ENCODE assay signal across 18 cellular contexts in the genomic region with DNA sequence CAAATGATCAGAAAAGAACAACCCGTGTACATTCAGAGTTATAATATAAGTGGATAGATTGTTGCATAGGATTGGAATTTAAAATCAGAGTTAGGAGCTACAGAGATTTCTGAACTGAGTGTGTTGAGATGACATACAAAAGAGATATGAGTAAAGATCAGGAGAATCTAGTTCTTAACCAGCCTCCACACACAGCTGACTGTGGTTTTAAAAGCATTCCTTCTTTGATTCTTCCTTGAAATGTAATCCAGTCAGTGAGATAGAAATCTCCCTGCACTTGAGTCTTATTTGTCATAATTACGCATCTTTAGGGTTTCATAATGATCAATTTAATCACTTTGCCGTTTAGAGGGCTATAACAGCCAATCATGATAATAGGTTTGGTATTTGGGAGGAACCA.
A peak's percentile ranks its signal among the peaks of the same experiment; 100 is the strongest.
DNase-seq lines count a peak whose midpoint lies in the region; ATAC-seq, FAIRE-seq and TF ChIP-seq lines count a peak whose summit lies in the region.
"Had no signal": no experiment of that assay in that cellular context is flagged by ENCODE, and none has a peak within 500 bp of the region (broad histone marks: within the 10 kb centered on the region; RNA-seq: fewer than 3 reads in every experiment).

No MANE protein-coding gene starts in this region.

- H3K4ac ChIP-seq in mesenchymal stem cell (ENCODE audit: low read depth in 1 of 2, low read length in 2 of 2) = no peak overlapping the region

- H3K4me3 ChIP-seq in K562 (no peak overlapping the region), mesenchymal stem cell (ENCODE audit: insufficient read depth in 1 of 2, low read depth in 1 of 2, low read length in 2 of 2) (no peak overlapping the region), psoas muscle (no peak overlapping the region)
- H3K4me3 ChIP-seq: right atrium auricular region, tibial artery had no signal

- no peak for TF ChIP-seq RAD21 in K562 (CRISPR knock-in tag; conservative IDR thresholded peaks at IDR 0.05 in 1 of 2, IDR thresholded peaks at IDR 0.05 in 1 of 2)

- POLR2A ChIA-PET in K562 (lab: Yijun Ruan, JAX) = no interaction called here

- H2BK120ac ChIP-seq in mesenchymal stem cell (ENCODE audit: low read depth, low read length) = no peak overlapping the region

- no peak overlapping the region for H4K8ac ChIP-seq in mesenchymal stem cell (ENCODE audit: low read length)

- H2BK12ac ChIP-seq in mesenchymal stem cell (ENCODE audit: low read length in 2 of 2) = no peak overlapping the region

- CTCF ChIA-PET in K562 (lab: Yijun Ruan, JAX; ENCODE audit: low intra/inter-chr PET ratio) = no interaction called here

- no peak overlapping the region for H3K9ac ChIP-seq in K562 (ENCODE audit: insufficient read depth in 1 of 2, low read depth in 2 of 2, low read length in 2 of 2)
- H3K9ac ChIP-seq in mesenchymal stem cell (ENCODE audit: low read length) = peak overlapping the region; percentile 48

- no peak for TF ChIP-seq POLR2A in K562 (conservative IDR thresholded peaks at IDR 0.05)

- no peak overlapping the region for H3K27ac ChIP-seq in K562 (ENCODE audit: extremely low read depth, low read depth, low read length)
- peak overlapping the region; percentile 79 for H3K27ac ChIP-seq in mesenchymal stem cell (ENCODE audit: low read length, poor library complexity, severe bottlenecking)
- H3K27ac ChIP-seq in psoas muscle = no peak overlapping the region
- H3K27ac ChIP-seq: right atrium auricular region, tibial artery had no signal

- DNase-seq in EH (ENCODE audit: low read depth) (peak; percentile 86), NCI-H1105 (lab: John Stamatoyannopoulos, UW) (peak; percentile 30), K562 (ENCODE audit: extremely low read depth in 1 of 4, low spot score in 3 of 4) (no peak), mesenchymal stem cell (peak; percentile 79), NCI-H446 (lab: John Stamatoyannopoulos, UW) (no peak), psoas muscle (no peak)
- DNase-seq: activated CD8-positive, alpha-beta memory T cell treated with anti-CD3 and anti-CD28 coated beads, Interleukin-2, amount 10 ng/mL, durations not matched to agents 7 days and 5 days; activated naive CD4-positive, alpha-beta T cell treated with Interleukin-2 at 50 U/mL for 16 hours; central memory CD4-positive, alpha-beta T cell; hypothalamus; left ventricle myocardium superior; NCI-H446 treated with DMSO at 0.1 percent for 48 hours; PC-3; tibial artery had no signal

- whole genome bisulfite sequencing in K562 (ENCODE audit: insufficient coverage, low coverage, missing lambda C conversion rate) = 42% methylated on average over 3 of the region's 3 CpGs
- 50% methylated on average over 2 of the region's 3 CpGs for WGBS in mesenchymal stem cell
- 68 to 82% (median 80%) methylated on average over 3 of the region's 3 CpGs for WGBS in psoas muscle, 3 donors

- TF ChIP-seq CTCF in K562 (IDR thresholded peaks at IDR 0.05 in 2 of 3, conservative IDR thresholded peaks at IDR 0.05 in 1 of 3; ENCODE audit: insufficient read depth in 2 of 3, low read depth in 1 of 3, low read length in 3 of 3) (no peak), psoas muscle (IDR thresholded peaks at IDR 0.05) (no peak)

- no peak overlapping the region for H3K14ac ChIP-seq in mesenchymal stem cell (ENCODE audit: low read length in 2 of 2)

- no peak overlapping the region for H2AK5ac ChIP-seq in mesenchymal stem cell (ENCODE audit: low read length, severe bottlenecking)

- H3K27me3 ChIP-seq in K562 (ENCODE audit: control insufficient read depth in 2 of 2, insufficient read depth in 2 of 2, low read length in 2 of 2) (no peaks in the 10 kb centered on the region), mesenchymal stem cell (ENCODE audit: control insufficient read depth in 1 of 2, insufficient read depth in 1 of 2, low read length in 2 of 2) (no peaks in the 10 kb centered on the region), psoas muscle (ENCODE audit: insufficient read depth in 3 of 3, low read length in 2 of 3) (no peaks in the 10 kb centered on the region)
- H3K27me3 ChIP-seq: right atrium auricular region, tibial artery had no signal

- ATAC-seq in K562 = no peak
- no peak for ATAC-seq in HG03039 (IDR thresholded peaks at IDR 0.05; ENCODE audit: unreplicated experiment)
- ATAC-seq in psoas muscle = no peak
- ATAC-seq in GM18861 (IDR thresholded peaks at IDR 0.05; ENCODE audit: unreplicated experiment) = no peak
- ATAC-seq: activated CD8-positive, alpha-beta memory T cell treated with anti-CD3 and anti-CD28 coated beads, Interleukin-2, amount 10 ng/mL, durations not matched to agents 7 days and 5 days; left ventricle myocardium superior; natural killer cell treated with Interleukin-12 subunit alpha and Interleukin-12 subunit beta and Interleukin-15 and Interleukin-18, amount 100 ng/mL, for 72 hours; PC-3 had no signal

- no peak for FAIRE-seq in K562 (lab: Jason Lieb, UNC)

- no peak overlapping the region for H3K18ac ChIP-seq in mesenchymal stem cell (ENCODE audit: low read depth in 1 of 2, low read length in 2 of 2)

- intact Hi-C loops in K562 (cut with micrococcal nuclease) = no loop called here
- intact Hi-C loops in psoas muscle (cut with DNase I) = no loop called here

- BruUV-seq in K562 (replicated peaks; lab: Mats Ljungman, UMichigan) = no TSS peak

- H3K4me1 ChIP-seq in K562 (replicated peaks in 1 of 2; ENCODE audit: control insufficient read depth in 2 of 2, insufficient read depth in 2 of 2, low read length in 2 of 2) (no peaks in the 10 kb centered on the region), mesenchymal stem cell (ENCODE audit: control insufficient read depth, insufficient read depth, low read depth, low read length) (peaks cover 2% of the 10 kb centered on the region), psoas muscle (no peaks in the 10 kb centered on the region)
- H3K4me1 ChIP-seq: right atrium auricular region, tibial artery had no signal

- H3K9me3 ChIP-seq in K562 (replicated peaks; ENCODE audit: control insufficient read depth, insufficient read depth, low read depth, low read length) (peaks cover 5% of the 10 kb centered on the region; the same call in 1 of the 2 replicates), mesenchymal stem cell (ENCODE audit: control insufficient read depth, low read length) (no peaks in the 10 kb centered on the region), psoas muscle (no peaks in the 10 kb centered on the region)
- H3K9me3 ChIP-seq: right atrium auricular region, tibial artery had no signal

- H3K9me1 ChIP-seq in K562 (ENCODE audit: control insufficient read depth, insufficient read depth, low read length) = no peaks in the 10 kb centered on the region

- H2AFZ ChIP-seq in K562 (ENCODE audit: low read depth, low read length) (no peak overlapping the region), mesenchymal stem cell (ENCODE audit: low read depth, low read length) (no peak overlapping the region)

- H2BK5ac ChIP-seq in mesenchymal stem cell (ENCODE audit: low read depth, low read length, poor library complexity, severe bottlenecking) = no peak overlapping the region

- in situ Hi-C loops in K562 (cut with MboI) = no loop called here

- H2BK15ac ChIP-seq in mesenchymal stem cell (ENCODE audit: low read depth, poor library complexity, severe bottlenecking) = no peak overlapping the region

- H3K23ac ChIP-seq in mesenchymal stem cell (ENCODE audit: low read length in 2 of 2) = no peak overlapping the region

- H3K79me1 ChIP-seq in mesenchymal stem cell (replicated peaks; ENCODE audit: low read length, poor library complexity, severe bottlenecking) = peaks cover 1% of the 10 kb centered on the region

- no peak overlapping the region for H4K91ac ChIP-seq in mesenchymal stem cell (ENCODE audit: low read length)

- TF ChIP-seq EP300 in K562 (IDR thresholded peaks at IDR 0.05; ENCODE audit: low read length) = no peak

- no peaks in the 10 kb centered on the region for H3K79me2 ChIP-seq in K562 (ENCODE audit: control insufficient read depth, insufficient read depth, low read length)

- H3K36me3 ChIP-seq in K562 (ENCODE audit: control insufficient read depth, insufficient read depth, low read length) (no peaks in the 10 kb centered on the region), mesenchymal stem cell (ENCODE audit: control insufficient read depth in 1 of 2, insufficient read depth in 2 of 2, low read depth in 1 of 2, low read length in 2 of 2) (no peaks in the 10 kb centered on the region), psoas muscle (ENCODE audit: insufficient read depth in 1 of 2, low read depth in 1 of 2) (no peaks in the 10 kb centered on the region)
- H3K36me3 ChIP-seq: right atrium auricular region, tibial artery had no signal

- H4K20me1 ChIP-seq in K562 (replicated peaks; ENCODE audit: control insufficient read depth, insufficient read depth, low read length) = no peaks in the 10 kb centered on the region

- no peak overlapping the region for H3K4me2 ChIP-seq in K562 (ENCODE audit: insufficient read depth, low read length)
- H3K4me2 ChIP-seq in mesenchymal stem cell (ENCODE audit: low read length, poor library complexity, severe bottlenecking) = no peak overlapping the region

TF ChIP-seq in K562, 482 proteins besides CTCF, POLR2A, EP300 and RAD21:
- TF ChIP-seq KDM1A (IDR thresholded peaks at IDR 0.05) (peak; percentile 40 to 46; a peak in 2 of 4 replicates), CCNT2 (IDR thresholded peaks at IDR 0.05; ENCODE audit: borderline replicate concordance, extremely low read depth, insufficient read length, low read depth, low read length) (no peak), MCM5 (IDR thresholded peaks at IDR 0.05; ENCODE audit: low read depth) (no peak)
- TF ChIP-seq, protein P1, sequence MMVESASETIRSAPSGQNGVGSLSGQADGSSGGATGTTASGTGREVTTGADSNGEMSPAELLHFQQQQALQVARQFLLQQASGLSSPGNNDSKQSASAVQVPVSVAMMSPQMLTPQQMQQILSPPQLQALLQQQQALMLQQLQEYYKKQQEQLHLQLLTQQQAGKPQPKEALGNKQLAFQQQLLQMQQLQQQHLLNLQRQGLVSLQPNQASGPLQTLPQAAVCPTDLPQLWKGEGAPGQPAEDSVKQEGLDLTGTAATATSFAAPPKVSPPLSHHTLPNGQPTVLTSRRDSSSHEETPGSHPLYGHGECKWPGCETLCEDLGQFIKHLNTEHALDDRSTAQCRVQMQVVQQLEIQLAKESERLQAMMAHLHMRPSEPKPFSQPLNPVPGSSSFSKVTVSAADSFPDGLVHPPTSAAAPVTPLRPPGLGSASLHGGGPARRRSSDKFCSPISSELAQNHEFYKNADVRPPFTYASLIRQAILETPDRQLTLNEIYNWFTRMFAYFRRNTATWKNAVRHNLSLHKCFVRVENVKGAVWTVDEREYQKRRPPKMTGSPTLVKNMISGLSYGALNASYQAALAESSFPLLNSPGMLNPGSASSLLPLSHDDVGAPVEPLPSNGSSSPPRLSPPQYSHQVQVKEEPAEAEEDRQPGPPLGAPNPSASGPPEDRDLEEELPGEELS (CRISPR knock-in tag; IDR thresholded peaks at IDR 0.05; ENCODE audit: borderline replicate concordance) = no peak

Comparison
In these comparisons a context has a peak if more than half of its experiments do, and no peak if none do; other contexts are left out.
1. DNase-seq: peak in EH (single experiment), NCI-H1105 (single experiment) and mesenchymal stem cell (single experiment); none in K562 (0 of 4), NCI-H446 (0 of 2) and psoas muscle (0 of 2).